ENCODE assay signal across 8 cellular contexts in genomic region chr18:62524443-62525200, GRCh38. TPM values are rescaled to one million over a fixed set of nuclear protein-coding genes. Genes with fewer than 3 reads are reported as not detected.
DNase-seq lines count a peak whose midpoint lies in the region; ATAC-seq and TF ChIP-seq lines count a peak whose summit lies in the region.

No MANE protein-coding gene starts in this region.

- H3K9me3 ChIP-seq in PC-3 (ENCODE audit: low read length), result no peaks in the 10 kb centered on the region

- peaks cover 74% of the 10 kb centered on the region for H3K79me2 ChIP-seq in PC-3 (ENCODE audit: low read length)

- POLR2A ChIA-PET in PC-3 (lab: Charles Lee; ENCODE audit: unreplicated experiment), result no interaction called here

- in situ Hi-C loops in Caki2 (cut with HindIII; ENCODE audit: low pct_unique_long_range_greater_than_20kb, low sequenced_read_pairs), result no loop called here

- H3K4me1 ChIP-seq in PC-3 (ENCODE audit: insufficient read depth, low read length), result peaks cover 20% of the 10 kb centered on the region

- H3K27ac ChIP-seq in PC-3 (ENCODE audit: low read length) (peak overlapping the region; percentile 86), temporal lobe (ENCODE audit: low read depth, low read length) (peak overlapping the region; percentile 97)

- H3K36me3 ChIP-seq in PC-3 (ENCODE audit: low read depth, low read length), result no peaks in the 10 kb centered on the region

- no TSS peak for BruUV-seq in PC-3 (replicated peaks; lab: Mats Ljungman, UMichigan)

- peak overlapping the region; percentile 98 for H3K4me2 ChIP-seq in PC-3 (ENCODE audit: low read length)

- H3K27me3 ChIP-seq in PC-3 (ENCODE audit: low read length), result no peaks in the 10 kb centered on the region

- ATAC-seq in HG02571 (IDR thresholded peaks at IDR 0.05; ENCODE audit: unreplicated experiment) (peak; percentile 12), PC-3 (no peak; the same call in 1 of the 2 replicates), GM19035 (IDR thresholded peaks at IDR 0.05; ENCODE audit: unreplicated experiment) (no peak)

- H4K20me1 ChIP-seq in PC-3 (ENCODE audit: low read length), result no peaks in the 10 kb centered on the region; the same call in 1 of the 2 replicates

- no peaks in the 10 kb centered on the region for H3F3A ChIP-seq in PC-3 (ENCODE audit: low read length, unreplicated experiment)

- H3K9ac ChIP-seq in PC-3 (ENCODE audit: low read length), result peak overlapping the region; percentile 91

- H2AFZ ChIP-seq in PC-3 (ENCODE audit: low read length), result peak overlapping the region; percentile 57

- CTCF ChIA-PET in PC-3 (lab: Charles Lee), result no interaction called here

- H3K9me2 ChIP-seq in PC-3 (replicated peaks; ENCODE audit: low read length), result no peaks in the 10 kb centered on the region

- DNase-seq in Caki2 (ENCODE audit: low read depth) (peak; percentile 48), PC-3 (peak; percentile 46), globus pallidus (ENCODE audit: low spot score) (peak; percentile 62), occipital lobe (lab: John Stamatoyannopoulos, UW) (peak; percentile 57)
- peak; percentile 63 for DNase-seq in activated naive CD4-positive, alpha-beta T cell treated with Interleukin-2 at 50 U/mL for 16 hours

- no peak for TF ChIP-seq CTCF in PC-3 (conservative IDR thresholded peaks at IDR 0.05; ENCODE audit: low read depth, low read length)

- intact Hi-C loops in PC-3 (cut with micrococcal nuclease), result loop anchor here (5.0 to 10.0 kb wide), 4 partner anchors 43 to 340 kb away; partner anchors contain the start of genes PHLPP1, PIGN and RELCH

- H3K4me3 ChIP-seq in PC-3 (ENCODE audit: low read length), result peak overlapping the region; percentile 93

RNA-seq across cellular contexts. Expression of gene ZCCHC2, which starts 1.8 kb away (rescaled TPM):
- total RNA-seq in Caki2 (2014; rRNA removed; shearing (Covaris generic); ENCODE audit: low replicate concordance), result 3.2 and 15.5 TPM in 2 replicates
- total RNA-seq in PC-3 (2014; rRNA removed) (17.3 and 24.9 TPM in 2 replicates), occipital lobe (13.1 TPM), temporal lobe (9.1 TPM)
